25 cellular contexts compared by ENCODE assay signal in genomic region chr20:55140631-55141030, GRCh38.
A peak's percentile ranks its signal among the peaks of the same experiment; 100 is the strongest.
DNase-seq lines count a peak whose midpoint lies in the region; ATAC-seq and TF ChIP-seq lines count a peak whose summit lies in the region.
"Had no signal": no experiment of that assay in that cellular context is flagged by ENCODE, and none has a peak within 500 bp of the region (broad histone marks: within the 10 kb centered on the region; RNA-seq: fewer than 3 reads in every experiment).

No MANE protein-coding gene starts in this region.

- H3K4me1 ChIP-seq in right atrium auricular region = no peaks in the 10 kb centered on the region
- no peaks in the 10 kb centered on the region for H3K4me1 ChIP-seq in lower lobe of right lung
- H3K4me1 ChIP-seq: BLaER1, pancreas, vagina had no signal

- POLR2A ChIA-PET in activated CD4-positive, alpha-beta memory T cell treated with anti-CD3 and anti-CD28 coated beads, Interleukin-2, amount 10 ng/mL, durations not matched to agents 7 days and 5 days (lab: Charles Lee) = no interaction called here

- no peak overlapping the region for H3K27ac ChIP-seq in right atrium auricular region
- H3K27ac ChIP-seq in lower lobe of right lung = no peak overlapping the region
- H3K27ac ChIP-seq: BLaER1, HL-60, pancreas, RWPE1, vagina had no signal

- H3K27me3 Mint-ChIP-seq in activated CD4-positive, alpha-beta memory T cell treated with anti-CD3 and anti-CD28 coated beads, Interleukin-2, amount 10 ng/mL, durations not matched to agents 7 days and 5 days = no peaks in the 10 kb centered on the region

- ATAC-seq in left ventricle myocardium superior = peak; percentile 35
- ATAC-seq in lower lobe of right lung = no peak
- ATAC-seq in GM18907 (IDR thresholded peaks at IDR 0.05; ENCODE audit: unreplicated experiment) = no peak
- ATAC-seq: esophagus mucosa; HCT116; natural killer cell; pancreas; sciatic nerve; stimulated activated effector memory CD8-positive, alpha-beta T cell treated with anti-CD3 and anti-CD28 coated beads, Interleukin-12 subunit alpha, Interleukin-12 subunit beta, amount 100 ng/mL, for 72 hours had no signal

- DNase-seq in left ventricle myocardium superior = no peak
- no peak for DNase-seq in right atrium auricular region (ENCODE audit: low spot score)
- peak; percentile 90 for DNase-seq in NCI-H1105 treated with DMSO at 0.1 percent for 48 hours (lab: John Stamatoyannopoulos, UW)
- peak; percentile 72 for DNase-seq in RPMI8226
- no peak for DNase-seq in activated CD4-positive, alpha-beta memory T cell treated with anti-CD3 and anti-CD28 coated beads, Interleukin-2, amount 10 ng/mL, durations not matched to agents 7 days and 5 days
- DNase-seq in lower lobe of right lung = no peak
- DNase-seq in SIG-M5 (lab: John Stamatoyannopoulos, UW) = no peak
- DNase-seq: Calu3; effector CD8-positive, alpha-beta T cell; mesenchymal stem cell; natural killer cell; NCI-H187; NCI-H345; pancreas; SW 1271 had no signal

- no peaks in the 10 kb centered on the region for H3K4me1 Mint-ChIP-seq in activated CD4-positive, alpha-beta memory T cell treated with anti-CD3 and anti-CD28 coated beads, Interleukin-2, amount 10 ng/mL, durations not matched to agents 7 days and 5 days
- H3K4me1 Mint-ChIP-seq: activated naive CD4-positive, alpha-beta T cell treated with anti-CD3 and anti-CD28 coated beads, Interleukin-2, amount 50 U/mL, for 24 hours; natural killer cell; stimulated activated effector memory CD8-positive, alpha-beta T cell treated with anti-CD3 and anti-CD28 coated beads, Interleukin-12 subunit alpha, Interleukin-12 subunit beta, amount 100 ng/mL, for 72 hours had no signal

- H3K9me3 Mint-ChIP-seq in activated CD4-positive, alpha-beta memory T cell treated with anti-CD3 and anti-CD28 coated beads, Interleukin-2, amount 10 ng/mL, durations not matched to agents 7 days and 5 days = peaks cover 3% of the 10 kb centered on the region
- H3K9me3 Mint-ChIP-seq: activated naive CD4-positive, alpha-beta T cell treated with anti-CD3 and anti-CD28 coated beads, Interleukin-2, amount 50 U/mL, for 24 hours; stimulated activated effector memory CD8-positive, alpha-beta T cell treated with anti-CD3 and anti-CD28 coated beads, Interleukin-12 subunit alpha, Interleukin-12 subunit beta, amount 100 ng/mL, for 72 hours had no signal

- intact Hi-C loops in left ventricle myocardium superior (cut with micrococcal nuclease) = no loop called here
- intact Hi-C loops in lower lobe of right lung (cut with DNase I) = no loop called here

- H3K4me3 Mint-ChIP-seq in activated CD4-positive, alpha-beta memory T cell treated with anti-CD3 and anti-CD28 coated beads, Interleukin-2, amount 10 ng/mL, durations not matched to agents 7 days and 5 days = no peak overlapping the region
- H3K4me3 Mint-ChIP-seq: activated naive CD4-positive, alpha-beta T cell treated with anti-CD3 and anti-CD28 coated beads, Interleukin-2, amount 50 U/mL, for 24 hours; natural killer cell; stimulated activated effector memory CD8-positive, alpha-beta T cell treated with anti-CD3 and anti-CD28 coated beads, Interleukin-12 subunit alpha, Interleukin-12 subunit beta, amount 100 ng/mL, for 72 hours had no signal

- no peak overlapping the region for H3K4me3 ChIP-seq in right atrium auricular region
- H3K4me3 ChIP-seq in lower lobe of right lung = no peak overlapping the region
- H3K4me3 ChIP-seq: BLaER1, pancreas, vagina had no signal

- no peaks in the 10 kb centered on the region for H3K36me3 Mint-ChIP-seq in activated CD4-positive, alpha-beta memory T cell treated with anti-CD3 and anti-CD28 coated beads, Interleukin-2, amount 10 ng/mL, durations not matched to agents 7 days and 5 days (ENCODE audit: low read depth)
- H3K36me3 Mint-ChIP-seq: activated naive CD4-positive, alpha-beta T cell treated with anti-CD3 and anti-CD28 coated beads, Interleukin-2, amount 50 U/mL, for 24 hours; natural killer cell; stimulated activated effector memory CD8-positive, alpha-beta T cell treated with anti-CD3 and anti-CD28 coated beads, Interleukin-12 subunit alpha, Interleukin-12 subunit beta, amount 100 ng/mL, for 72 hours had no signal

- CTCF ChIA-PET in activated CD4-positive, alpha-beta memory T cell treated with anti-CD3 and anti-CD28 coated beads, Interleukin-2, amount 10 ng/mL, durations not matched to agents 7 days and 5 days (lab: Charles Lee) = no interaction called here

- H3K36me3 ChIP-seq in right atrium auricular region = no peaks in the 10 kb centered on the region
- H3K36me3 ChIP-seq in lower lobe of right lung = no peaks in the 10 kb centered on the region
- H3K36me3 ChIP-seq: BLaER1, pancreas, vagina had no signal

- H3K27me3 ChIP-seq in right atrium auricular region (no peaks in the 10 kb centered on the region), lower lobe of right lung (ENCODE audit: low read depth) (no peaks in the 10 kb centered on the region)
- H3K27me3 ChIP-seq: BLaER1, pancreas, vagina had no signal

- H3K9me3 ChIP-seq in right atrium auricular region (no peaks in the 10 kb centered on the region), lower lobe of right lung (no peaks in the 10 kb centered on the region)
- H3K9me3 ChIP-seq: BLaER1, pancreas, vagina had no signal

- no peak overlapping the region for H3K27ac Mint-ChIP-seq in activated CD4-positive, alpha-beta memory T cell treated with anti-CD3 and anti-CD28 coated beads, Interleukin-2, amount 10 ng/mL, durations not matched to agents 7 days and 5 days
- H3K27ac Mint-ChIP-seq: activated naive CD4-positive, alpha-beta T cell treated with anti-CD3 and anti-CD28 coated beads, Interleukin-2, amount 50 U/mL, for 24 hours; natural killer cell; stimulated activated effector memory CD8-positive, alpha-beta T cell treated with anti-CD3 and anti-CD28 coated beads, Interleukin-12 subunit alpha, Interleukin-12 subunit beta, amount 100 ng/mL, for 72 hours had no signal

- TF ChIP-seq CTCF in right atrium auricular region (IDR thresholded peaks at IDR 0.05) = no peak
- TF ChIP-seq CTCF in lower lobe of right lung (IDR thresholded peaks at IDR 0.05) = no peak

Comparison
In these comparisons a context has a peak if more than half of its experiments do, and no peak if none do; other contexts are left out.
1. DNase-seq: peak in NCI-H1105 treated with DMSO at 0.1 percent for 48 hours (single experiment) and RPMI8226 (single experiment); none in left ventricle myocardium superior (single experiment), right atrium auricular region (single experiment), activated CD4-positive, alpha-beta memory T cell treated with anti-CD3 and anti-CD28 coated beads, Interleukin-2, amount 10 ng/mL, durations not matched to agents 7 days and 5 days (single experiment), lower lobe of right lung (single experiment) and SIG-M5 (single experiment).